Comparison of ENCODE assay signal across 8 cellular contexts in genomic region chr16:89491974-89492687, GRCh38. TPM values are rescaled to one million over a fixed set of nuclear protein-coding genes. Genes with fewer than 3 reads are reported as not detected.
DNase-seq lines count a peak whose midpoint lies in the region; ATAC-seq, FAIRE-seq and TF ChIP-seq lines count a peak whose summit lies in the region.
"Had no signal": no experiment of that assay in that cellular context is flagged by ENCODE, and none has a peak within 500 bp of the region (broad histone marks: within the 10 kb centered on the region; RNA-seq: fewer than 3 reads in every experiment).

No MANE protein-coding gene starts in this region.

- WGBS in esophagus muscularis mucosa, result 82% methylated on average over 24 of the region's 24 CpGs

- DNase-seq in H7 (peak; percentile 32), RWPE1 (ENCODE audit: low spot score) (no peak), esophagus muscularis mucosa (ENCODE audit: extremely low spot score) (no peak), RCC 7860 (ENCODE audit: low spot score) (no peak)
- DNase-seq: foreskin keratinocyte had no signal

- no peak overlapping the region for H3K4me3 ChIP-seq in H7 (ENCODE audit: insufficient read depth, low read depth, low read length)
- peak overlapping the region; percentile 75 to 98 (median 86) for H3K4me3 ChIP-seq in esophagus muscularis mucosa
- peak overlapping the region; percentile 94 for H3K4me3 ChIP-seq in skeletal muscle satellite cell (ENCODE audit: low read length)

- TF ChIP-seq CTCF in RWPE1 (conservative IDR thresholded peaks at IDR 0.05; ENCODE audit: low read depth) (no peak), esophagus muscularis mucosa (IDR thresholded peaks at IDR 0.05) (no peak)

- H3K36me3 ChIP-seq in H7 (replicated peaks; ENCODE audit: control insufficient read depth, insufficient read depth, low read length), result no peaks in the 10 kb centered on the region
- H3K36me3 ChIP-seq in esophagus muscularis mucosa, result peaks cover 0 to 7% (median 0%) of the 10 kb centered on the region in 4 donors
- H3K36me3 ChIP-seq in skeletal muscle satellite cell (ENCODE audit: insufficient read depth, low read length), result no peaks in the 10 kb centered on the region

- TF ChIP-seq EP300 in esophagus muscularis mucosa (IDR thresholded peaks at IDR 0.05), result no peak

- peak overlapping the region; percentile 97 for H3K4me2 ChIP-seq in skeletal muscle satellite cell (ENCODE audit: low read length)

- TF ChIP-seq POLR2A in esophagus muscularis mucosa (IDR thresholded peaks at IDR 0.05; ENCODE audit: low read depth), result no peak

- H3K27ac ChIP-seq in RWPE1 (peak overlapping the region; percentile 96), esophagus muscularis mucosa (replicated peaks in 1 of 4) (peak overlapping the region; percentile 95 to 100 (median 98))

- ATAC-seq in GM21367 (IDR thresholded peaks at IDR 0.05; ENCODE audit: unreplicated experiment) (no peak), HG03342 (IDR thresholded peaks at IDR 0.05; ENCODE audit: unreplicated experiment) (no peak)
- ATAC-seq: foreskin keratinocyte had no signal

- H3K9ac ChIP-seq in skeletal muscle satellite cell (ENCODE audit: low read depth, low read length), result peak overlapping the region; percentile 93

- CTCF ChIA-PET in RWPE1 (lab: Yijun Ruan, JAX), result interaction anchor here (0.6 kb wide), 1 partner anchor 182 kb away, joined by 4 read pairs; no protein-coding TSS in a partner anchor

- intact Hi-C loops in esophagus muscularis mucosa (cut with DNase I), result loop anchor here (5.0 kb wide), 1 partner anchor 160 kb away; no protein-coding TSS in a partner anchor

- H3K9me3 ChIP-seq in esophagus muscularis mucosa (no peaks in the 10 kb centered on the region), skeletal muscle satellite cell (replicated peaks; ENCODE audit: low read length) (no peaks in the 10 kb centered on the region)

- no peak for FAIRE-seq in RCC 7860 (lab: Jason Lieb, UNC)

- POLR2A ChIA-PET in RWPE1 (lab: Yijun Ruan, JAX; ENCODE audit: low non-redundant PET), result no interaction called here

- H3K4me1 ChIP-seq in esophagus muscularis mucosa (peaks cover 29 to 40% (median 35%) of the 10 kb centered on the region in 4 donors), skeletal muscle satellite cell (ENCODE audit: control insufficient read depth, insufficient read depth, low read length) (peaks cover 43% of the 10 kb centered on the region)

- no peaks in the 10 kb centered on the region for H3K27me3 ChIP-seq in H7 (ENCODE audit: control insufficient read depth, insufficient read depth, low read length)
- H3K27me3 ChIP-seq in esophagus muscularis mucosa, result no peaks in the 10 kb centered on the region
- H3K27me3 ChIP-seq in skeletal muscle satellite cell (ENCODE audit: control insufficient read depth, insufficient read depth, low read length), result no peaks in the 10 kb centered on the region
- H3K27me3 ChIP-seq: foreskin keratinocyte had no signal

RNA-seq across cellular contexts. Expression of gene ANKRD11, which starts 1.8 kb away (rescaled TPM):
- total RNA-seq in H7 (2014; rRNA removed; shearing (Covaris generic)), result 54.4 and 77.3 TPM in 2 replicates
- total RNA-seq in esophagus muscularis mucosa, result 100 to 1,000 TPM in 3 of 4 donors, 10 to 100 TPM in 1; 60.8 to 119 (median 105) TPM
- 53.7 and 63.9 TPM in 2 replicates for total RNA-seq in skeletal muscle satellite cell (2012; rRNA removed)

RNA-seq across cellular contexts. Expression of gene SPG7, which starts 16.1 kb away (rescaled TPM):
- 120 and 161 TPM in 2 replicates for total RNA-seq in H7 (2014; rRNA removed; shearing (Covaris generic))
- total RNA-seq in esophagus muscularis mucosa, result 10 to 100 TPM; 58.8 to 94.3 (median 83.3) TPM
- total RNA-seq in skeletal muscle satellite cell (2012; rRNA removed), result 75.1 and 98.6 TPM in 2 replicates
